In the genomic region with DNA sequence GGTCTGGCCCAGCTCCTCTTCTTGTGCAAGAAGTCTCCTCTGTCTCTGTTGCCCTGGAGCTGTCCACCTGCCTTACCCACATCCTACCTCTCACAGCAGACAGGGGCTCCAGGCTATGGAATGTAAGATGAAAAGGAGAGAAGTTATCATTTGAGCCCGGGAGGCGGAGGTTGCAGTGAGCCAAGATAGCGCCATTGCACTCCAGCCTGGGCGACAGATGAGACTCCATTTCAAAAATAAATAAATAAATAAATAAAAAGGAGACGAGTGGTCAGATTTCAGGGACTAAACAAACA, we compare ENCODE assay signal across 2 cellular contexts.
TF ChIP-seq lines count a peak whose summit lies in the region.

No MANE protein-coding gene starts in this region.

TF ChIP-seq in HEK293, 187 proteins besides CTCF, POLR2A, EP300 and RAD21 (continued from another document):
- TF ChIP-seq, protein P1, sequence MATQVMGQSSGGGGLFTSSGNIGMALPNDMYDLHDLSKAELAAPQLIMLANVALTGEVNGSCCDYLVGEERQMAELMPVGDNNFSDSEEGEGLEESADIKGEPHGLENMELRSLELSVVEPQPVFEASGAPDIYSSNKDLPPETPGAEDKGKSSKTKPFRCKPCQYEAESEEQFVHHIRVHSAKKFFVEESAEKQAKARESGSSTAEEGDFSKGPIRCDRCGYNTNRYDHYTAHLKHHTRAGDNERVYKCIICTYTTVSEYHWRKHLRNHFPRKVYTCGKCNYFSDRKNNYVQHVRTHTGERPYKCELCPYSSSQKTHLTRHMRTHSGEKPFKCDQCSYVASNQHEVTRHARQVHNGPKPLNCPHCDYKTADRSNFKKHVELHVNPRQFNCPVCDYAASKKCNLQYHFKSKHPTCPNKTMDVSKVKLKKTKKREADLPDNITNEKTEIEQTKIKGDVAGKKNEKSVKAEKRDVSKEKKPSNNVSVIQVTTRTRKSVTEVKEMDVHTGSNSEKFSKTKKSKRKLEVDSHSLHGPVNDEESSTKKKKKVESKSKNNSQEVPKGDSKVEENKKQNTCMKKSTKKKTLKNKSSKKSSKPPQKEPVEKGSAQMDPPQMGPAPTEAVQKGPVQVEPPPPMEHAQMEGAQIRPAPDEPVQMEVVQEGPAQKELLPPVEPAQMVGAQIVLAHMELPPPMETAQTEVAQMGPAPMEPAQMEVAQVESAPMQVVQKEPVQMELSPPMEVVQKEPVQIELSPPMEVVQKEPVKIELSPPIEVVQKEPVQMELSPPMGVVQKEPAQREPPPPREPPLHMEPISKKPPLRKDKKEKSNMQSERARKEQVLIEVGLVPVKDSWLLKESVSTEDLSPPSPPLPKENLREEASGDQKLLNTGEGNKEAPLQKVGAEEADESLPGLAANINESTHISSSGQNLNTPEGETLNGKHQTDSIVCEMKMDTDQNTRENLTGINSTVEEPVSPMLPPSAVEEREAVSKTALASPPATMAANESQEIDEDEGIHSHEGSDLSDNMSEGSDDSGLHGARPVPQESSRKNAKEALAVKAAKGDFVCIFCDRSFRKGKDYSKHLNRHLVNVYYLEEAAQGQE (tag by site-specific recombination; IDR thresholded peaks at IDR 0.05): peak; percentile 40; the same call in 1 of the 2 replicates
TF ChIP-seq in HEK293: peak in this region for 1.

TF ChIP-seq in WTC11, 78 proteins besides CTCF, POLR2A, EP300 and RAD21 (continued from another document):
- no peak for TF ChIP-seq KAT7 (CRISPR knock-in tag; IDR thresholded peaks at IDR 0.05; ENCODE audit: borderline replicate concordance)
- TF ChIP-seq, protein P2, sequence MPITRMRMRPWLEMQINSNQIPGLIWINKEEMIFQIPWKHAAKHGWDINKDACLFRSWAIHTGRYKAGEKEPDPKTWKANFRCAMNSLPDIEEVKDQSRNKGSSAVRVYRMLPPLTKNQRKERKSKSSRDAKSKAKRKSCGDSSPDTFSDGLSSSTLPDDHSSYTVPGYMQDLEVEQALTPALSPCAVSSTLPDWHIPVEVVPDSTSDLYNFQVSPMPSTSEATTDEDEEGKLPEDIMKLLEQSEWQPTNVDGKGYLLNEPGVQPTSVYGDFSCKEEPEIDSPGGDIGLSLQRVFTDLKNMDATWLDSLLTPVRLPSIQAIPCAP (CRISPR knock-in tag; IDR thresholded peaks at IDR 0.05): no peak
- TF ChIP-seq, protein P3, sequence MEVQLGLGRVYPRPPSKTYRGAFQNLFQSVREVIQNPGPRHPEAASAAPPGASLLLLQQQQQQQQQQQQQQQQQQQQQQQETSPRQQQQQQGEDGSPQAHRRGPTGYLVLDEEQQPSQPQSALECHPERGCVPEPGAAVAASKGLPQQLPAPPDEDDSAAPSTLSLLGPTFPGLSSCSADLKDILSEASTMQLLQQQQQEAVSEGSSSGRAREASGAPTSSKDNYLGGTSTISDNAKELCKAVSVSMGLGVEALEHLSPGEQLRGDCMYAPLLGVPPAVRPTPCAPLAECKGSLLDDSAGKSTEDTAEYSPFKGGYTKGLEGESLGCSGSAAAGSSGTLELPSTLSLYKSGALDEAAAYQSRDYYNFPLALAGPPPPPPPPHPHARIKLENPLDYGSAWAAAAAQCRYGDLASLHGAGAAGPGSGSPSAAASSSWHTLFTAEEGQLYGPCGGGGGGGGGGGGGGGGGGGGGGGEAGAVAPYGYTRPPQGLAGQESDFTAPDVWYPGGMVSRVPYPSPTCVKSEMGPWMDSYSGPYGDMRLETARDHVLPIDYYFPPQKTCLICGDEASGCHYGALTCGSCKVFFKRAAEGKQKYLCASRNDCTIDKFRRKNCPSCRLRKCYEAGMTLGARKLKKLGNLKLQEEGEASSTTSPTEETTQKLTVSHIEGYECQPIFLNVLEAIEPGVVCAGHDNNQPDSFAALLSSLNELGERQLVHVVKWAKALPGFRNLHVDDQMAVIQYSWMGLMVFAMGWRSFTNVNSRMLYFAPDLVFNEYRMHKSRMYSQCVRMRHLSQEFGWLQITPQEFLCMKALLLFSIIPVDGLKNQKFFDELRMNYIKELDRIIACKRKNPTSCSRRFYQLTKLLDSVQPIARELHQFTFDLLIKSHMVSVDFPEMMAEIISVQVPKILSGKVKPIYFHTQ (CRISPR knock-in tag; IDR thresholded peaks at IDR 0.05): no peak
- TF ChIP-seq, protein P4, sequence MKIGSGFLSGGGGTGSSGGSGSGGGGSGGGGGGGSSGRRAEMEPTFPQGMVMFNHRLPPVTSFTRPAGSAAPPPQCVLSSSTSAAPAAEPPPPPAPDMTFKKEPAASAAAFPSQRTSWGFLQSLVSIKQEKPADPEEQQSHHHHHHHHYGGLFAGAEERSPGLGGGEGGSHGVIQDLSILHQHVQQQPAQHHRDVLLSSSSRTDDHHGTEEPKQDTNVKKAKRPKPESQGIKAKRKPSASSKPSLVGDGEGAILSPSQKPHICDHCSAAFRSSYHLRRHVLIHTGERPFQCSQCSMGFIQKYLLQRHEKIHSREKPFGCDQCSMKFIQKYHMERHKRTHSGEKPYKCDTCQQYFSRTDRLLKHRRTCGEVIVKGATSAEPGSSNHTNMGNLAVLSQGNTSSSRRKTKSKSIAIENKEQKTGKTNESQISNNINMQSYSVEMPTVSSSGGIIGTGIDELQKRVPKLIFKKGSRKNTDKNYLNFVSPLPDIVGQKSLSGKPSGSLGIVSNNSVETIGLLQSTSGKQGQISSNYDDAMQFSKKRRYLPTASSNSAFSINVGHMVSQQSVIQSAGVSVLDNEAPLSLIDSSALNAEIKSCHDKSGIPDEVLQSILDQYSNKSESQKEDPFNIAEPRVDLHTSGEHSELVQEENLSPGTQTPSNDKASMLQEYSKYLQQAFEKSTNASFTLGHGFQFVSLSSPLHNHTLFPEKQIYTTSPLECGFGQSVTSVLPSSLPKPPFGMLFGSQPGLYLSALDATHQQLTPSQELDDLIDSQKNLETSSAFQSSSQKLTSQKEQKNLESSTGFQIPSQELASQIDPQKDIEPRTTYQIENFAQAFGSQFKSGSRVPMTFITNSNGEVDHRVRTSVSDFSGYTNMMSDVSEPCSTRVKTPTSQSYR (CRISPR knock-in tag; IDR thresholded peaks at IDR 0.05): no peak
- no peak for TF ChIP-seq TCF7 (CRISPR knock-in tag; IDR thresholded peaks at IDR 0.05; ENCODE audit: low read depth)
- no peak for TF ChIP-seq ELF4 (CRISPR knock-in tag; IDR thresholded peaks at IDR 0.05; ENCODE audit: low read depth)
- TF ChIP-seq, protein P5, sequence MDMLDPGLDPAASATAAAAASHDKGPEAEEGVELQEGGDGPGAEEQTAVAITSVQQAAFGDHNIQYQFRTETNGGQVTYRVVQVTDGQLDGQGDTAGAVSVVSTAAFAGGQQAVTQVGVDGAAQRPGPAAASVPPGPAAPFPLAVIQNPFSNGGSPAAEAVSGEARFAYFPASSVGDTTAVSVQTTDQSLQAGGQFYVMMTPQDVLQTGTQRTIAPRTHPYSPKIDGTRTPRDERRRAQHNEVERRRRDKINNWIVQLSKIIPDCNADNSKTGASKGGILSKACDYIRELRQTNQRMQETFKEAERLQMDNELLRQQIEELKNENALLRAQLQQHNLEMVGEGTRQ (CRISPR knock-in tag; IDR thresholded peaks at IDR 0.05): no peak
- TF ChIP-seq, protein P6, sequence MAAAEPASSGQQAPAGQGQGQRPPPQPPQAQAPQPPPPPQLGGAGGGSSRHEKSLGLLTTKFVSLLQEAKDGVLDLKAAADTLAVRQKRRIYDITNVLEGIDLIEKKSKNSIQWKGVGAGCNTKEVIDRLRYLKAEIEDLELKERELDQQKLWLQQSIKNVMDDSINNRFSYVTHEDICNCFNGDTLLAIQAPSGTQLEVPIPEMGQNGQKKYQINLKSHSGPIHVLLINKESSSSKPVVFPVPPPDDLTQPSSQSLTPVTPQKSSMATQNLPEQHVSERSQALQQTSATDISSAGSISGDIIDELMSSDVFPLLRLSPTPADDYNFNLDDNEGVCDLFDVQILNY (CRISPR knock-in tag; IDR thresholded peaks at IDR 0.05): no peak
- no peak for TF ChIP-seq ZNF121 (CRISPR knock-in tag; IDR thresholded peaks at IDR 0.05)
